ENCODE assay signal across 13 cellular contexts in genomic region chr16:48542966-48543365, GRCh38.
"Had no signal": no experiment of that assay in that cellular context is flagged by ENCODE, and none has a peak within 500 bp of the region (broad histone marks: within the 10 kb centered on the region; RNA-seq: fewer than 3 reads in every experiment).

No MANE protein-coding gene starts in this region.

- ATAC-seq: heart right ventricle had no signal

- H3K27ac Mint-ChIP-seq: activated B cell treated with CpG ODN at 0.5 μM for 24 hours had no signal

- DNase-seq: activated B cell treated with CpG ODN at 0.5 μM for 24 hours; activated CD4-positive, alpha-beta T cell treated with anti-CD3 and anti-CD28 coated beads, Interleukin-2, amount 50 U/mL, for 4 hours; activated CD8-positive, alpha-beta memory T cell treated with anti-CD3 and anti-CD28 coated beads, Interleukin-2, amount 50 U/mL, for 4 hours; foreskin melanocyte; heart right ventricle; islet precursor cell; right lobe of liver; SHP77 treated with DMSO at 0.1 percent for 48 hours; spleen; stimulated activated CD4-positive, alpha-beta T cell treated with anti-CD3 and anti-CD28 coated beads, Interleukin-1b, Interleukin-23, amount 100 ng/mL, for 48 hours; stimulated activated naive CD4-positive, alpha-beta T cell treated with Interleukin-2 at 50 U/mL for 16 hours; T-helper 2 cell; testis had no signal

- H3K27me3 Mint-ChIP-seq: activated B cell treated with CpG ODN at 0.5 μM for 24 hours had no signal

- H3K4me3 Mint-ChIP-seq: activated B cell treated with CpG ODN at 0.5 μM for 24 hours had no signal

- H3K9me3 Mint-ChIP-seq: activated B cell treated with CpG ODN at 0.5 μM for 24 hours had no signal
